ENCODE assay signal across 2 cellular contexts in genomic region chr6:162493917-162494316, GRCh38.
TF ChIP-seq lines count a peak whose summit lies in the region.

No MANE protein-coding gene starts in this region.

TF ChIP-seq in HepG2, 621 proteins besides CTCF, POLR2A, EP300 and RAD21:
- TF ChIP-seq ZNF143 (CRISPR knock-in tag; IDR thresholded peaks at IDR 0.05) (peak; percentile 65), THAP11 (CRISPR knock-in tag; IDR thresholded peaks at IDR 0.05) (peak; percentile 77), ZNF607 (CRISPR knock-in tag; IDR thresholded peaks at IDR 0.05; ENCODE audit: borderline replicate concordance) (no peak)
TF ChIP-seq in HepG2: peak in this region for 2.

TF ChIP-seq in H1, 55 proteins besides CTCF, POLR2A, EP300 and RAD21:
- TF ChIP-seq NANOG (IDR thresholded peaks at IDR 0.05; ENCODE audit: insufficient read depth, low read depth, low read length, poor library complexity, severe bottlenecking) (no peak), SRF (IDR thresholded peaks at IDR 0.05; ENCODE audit: low read depth, low read length) (no peak), KDM5A (IDR thresholded peaks at IDR 0.05; ENCODE audit: low read length) (no peak), SIX5 (IDR thresholded peaks at IDR 0.05; ENCODE audit: low read depth, low read length) (peak; percentile 24; the same call in 1 of the 2 replicates), SP1 (IDR thresholded peaks at IDR 0.05; ENCODE audit: low read depth, low read length) (no peak), NRF1 (IDR thresholded peaks at IDR 0.05; ENCODE audit: low read depth, low read length) (no peak), GTF2F1 (IDR thresholded peaks at IDR 0.05; ENCODE audit: borderline replicate concordance, low read depth, low read length) (no peak), BACH1 (IDR thresholded peaks at IDR 0.05; ENCODE audit: low read length) (no peak)
TF ChIP-seq in H1: peak in this region for 1.
